In genomic region chr15:65790692-65791334, GRCh38 we compare ENCODE assay signal across 8 cellular contexts. TPM values are rescaled to one million over a fixed set of nuclear protein-coding genes. Genes with fewer than 3 reads are reported as not detected.
DNase-seq lines count a peak whose midpoint lies in the region; ATAC-seq and FAIRE-seq lines count a peak whose summit lies in the region.

No MANE protein-coding gene starts in this region.

- POLR2A ChIA-PET in CD4-positive, alpha-beta memory T cell (lab: Charles Lee; ENCODE audit: partially characterized antibody): interaction anchor here (0.8 to 5.7 kb wide), 29 partner anchors 8 to 606 kb away, joined by 3 to 144 read pairs (median 5); partner anchors contain the start of genes CLPX, INTS14 and RAB11A
- POLR2A ChIA-PET in activated CD8-positive, alpha-beta T cell treated with anti-CD3 and anti-CD28 coated beads, Interleukin-2, amount 10 ng/mL, durations not matched to agents 7 days and 5 days (lab: Charles Lee): interaction anchor here (0.7 to 6.8 kb wide), 17 partner anchors 8 to 486 kb away, joined by 3 to 99 read pairs (median 5); partner anchors contain the start of genes RAB11A and RNU5B-1

- no peaks in the 10 kb centered on the region for H3K27me3 Mint-ChIP-seq in CD4-positive, alpha-beta memory T cell
- H3K27me3 Mint-ChIP-seq in activated CD8-positive, alpha-beta T cell treated with anti-CD3 and anti-CD28 coated beads, Interleukin-2, amount 10 ng/mL, durations not matched to agents 7 days and 5 days (ENCODE audit: low read depth): no peaks in the 10 kb centered on the region

- 24% methylated on average over 11 of the region's 14 CpGs for WGBS in HUES64
- 3 to 5% (median 4%) methylated on average over 14 of the region's 14 CpGs for WGBS in small intestine, 3 donors

- peaks cover 59% of the 10 kb centered on the region for H3K4me1 ChIP-seq in CD4-positive, alpha-beta memory T cell (ENCODE audit: insufficient read depth, low read length)
- H3K4me1 ChIP-seq in HUES64 (ENCODE audit: insufficient read depth, low read length): peaks cover 5% of the 10 kb centered on the region; the same call in 1 of the 2 replicates
- peaks cover 0 to 2% of the 10 kb centered on the region in 2 donors for H3K4me1 ChIP-seq in small intestine (ENCODE audit: control insufficient read depth in 2 of 2, insufficient read depth in 1 of 2, low read depth in 1 of 2, low read length in 1 of 2)

- H3K9ac ChIP-seq in HUES64 (ENCODE audit: low read depth, low read length): 0 out of 2 replicates have a peak overlapping the region, but pooled peaks have one; percentile 21

- peaks cover 32 to 62% (median 48%) of the 10 kb centered on the region in 4 donors for H3K4me1 Mint-ChIP-seq in CD4-positive, alpha-beta memory T cell
- peaks cover 52% of the 10 kb centered on the region for H3K4me1 Mint-ChIP-seq in activated CD8-positive, alpha-beta T cell treated with anti-CD3 and anti-CD28 coated beads, Interleukin-2, amount 10 ng/mL, durations not matched to agents 7 days and 5 days (ENCODE audit: low read depth)

- H3K36me3 Mint-ChIP-seq in CD4-positive, alpha-beta memory T cell: peaks cover 0 to 23% of the 10 kb centered on the region in 2 donors
- H3K36me3 Mint-ChIP-seq in activated CD8-positive, alpha-beta T cell treated with anti-CD3 and anti-CD28 coated beads, Interleukin-2, amount 10 ng/mL, durations not matched to agents 7 days and 5 days (ENCODE audit: low read depth): peaks cover 14% of the 10 kb centered on the region

- intact Hi-C loops in CD4-positive, alpha-beta memory T cell (cut with micrococcal nuclease): loop anchor here (5.0 kb wide), 1 partner anchor 34 kb away; no protein-coding TSS in a partner anchor
- intact Hi-C loops in posterior cingulate gyrus (cut with DNase I): loop anchor here (5.0 to 10.0 kb wide), 2 partner anchors 76 to 606 kb away; partner anchors contain the start of genes CLPX and RAB11A

- FAIRE-seq in small intestine (lab: Jason Lieb, UNC): no peak

- peak overlapping the region; percentile 45 to 87 for H3K4me3 ChIP-seq in CD4-positive, alpha-beta memory T cell (ENCODE audit: low read length in 2 of 2)
- H3K4me3 ChIP-seq in HUES64 (ENCODE audit: low read length) (peak overlapping the region; percentile 74), small intestine (ENCODE audit: low read depth in 1 of 2, low read length in 2 of 2) (peak overlapping the region; percentile 86 to 100)

- no peaks in the 10 kb centered on the region for H3K9me3 Mint-ChIP-seq in CD4-positive, alpha-beta memory T cell
- no peaks in the 10 kb centered on the region for H3K9me3 Mint-ChIP-seq in activated CD8-positive, alpha-beta T cell treated with anti-CD3 and anti-CD28 coated beads, Interleukin-2, amount 10 ng/mL, durations not matched to agents 7 days and 5 days (ENCODE audit: insufficient read depth)

- peak; percentile 40 to 56 (median 48) for DNase-seq in CD4-positive, alpha-beta memory T cell
- DNase-seq in activated CD8-positive, alpha-beta T cell treated with anti-CD3 and anti-CD28 coated beads, Interleukin-2, amount 10 ng/mL, durations not matched to agents 7 days and 5 days: peak; percentile 42
- DNase-seq in hepatic stellate cell (ENCODE audit: low spot score) (peak; percentile 16), small intestine (peak; percentile 20), iPS-NIHi7 (ENCODE audit: extremely low spot score) (no peak), posterior cingulate gyrus (no peak)

- H3K27me3 ChIP-seq in CD4-positive, alpha-beta memory T cell (ENCODE audit: insufficient read depth, low read length): no peaks in the 10 kb centered on the region
- H3K27me3 ChIP-seq in HUES64 (ENCODE audit: insufficient read depth, low read length) (peaks cover 12% of the 10 kb centered on the region), small intestine (ENCODE audit: control insufficient read depth in 2 of 2, insufficient read depth in 2 of 2, low read length in 2 of 2) (no peaks in the 10 kb centered on the region)

- H3K9me3 ChIP-seq in CD4-positive, alpha-beta memory T cell (ENCODE audit: control insufficient read depth in 1 of 2, low read length in 2 of 2): no peaks in the 10 kb centered on the region
- H3K9me3 ChIP-seq in HUES64 (ENCODE audit: insufficient read depth, low read depth, low read length) (no peaks in the 10 kb centered on the region), small intestine (ENCODE audit: control insufficient read depth, low read depth) (no peaks in the 10 kb centered on the region)

- peak overlapping the region; percentile 97 for H3K27ac ChIP-seq in CD4-positive, alpha-beta memory T cell (ENCODE audit: low read depth, low read length)
- H3K27ac ChIP-seq in HUES64 (ENCODE audit: low read depth, low read length) (no peak overlapping the region), small intestine (ENCODE audit: low read depth in 1 of 2, low read length in 1 of 2) (peak overlapping the region; percentile 35 to 96)

- H3K36me3 ChIP-seq in CD4-positive, alpha-beta memory T cell (ENCODE audit: insufficient read depth, low read length): no peaks in the 10 kb centered on the region
- H3K36me3 ChIP-seq in HUES64 (ENCODE audit: insufficient read depth, low read length): no peaks in the 10 kb centered on the region
- no peaks in the 10 kb centered on the region for H3K36me3 ChIP-seq in small intestine (ENCODE audit: control insufficient read depth in 2 of 2, insufficient read depth in 2 of 2, low read length in 2 of 2)

- ATAC-seq in activated CD8-positive, alpha-beta T cell treated with anti-CD3 and anti-CD28 coated beads, Interleukin-2, amount 10 ng/mL, durations not matched to agents 7 days and 5 days: no peak
- no peak for ATAC-seq in HG03439 (IDR thresholded peaks at IDR 0.05; ENCODE audit: unreplicated experiment)

- peak overlapping the region; percentile 87 to 96 (median 94) for H3K4me3 Mint-ChIP-seq in CD4-positive, alpha-beta memory T cell
- peak overlapping the region; percentile 82 for H3K4me3 Mint-ChIP-seq in activated CD8-positive, alpha-beta T cell treated with anti-CD3 and anti-CD28 coated beads, Interleukin-2, amount 10 ng/mL, durations not matched to agents 7 days and 5 days

- CTCF ChIA-PET in CD4-positive, alpha-beta memory T cell (lab: Charles Lee; ENCODE audit: partially characterized antibody): interaction anchor here (0.8 to 5.5 kb wide), 18 partner anchors 8 to 79 kb away, joined by 3 to 35 read pairs (median 4); partner anchors contain the start of gene RAB11A
- CTCF ChIA-PET in activated CD8-positive, alpha-beta T cell treated with anti-CD3 and anti-CD28 coated beads, Interleukin-2, amount 10 ng/mL, durations not matched to agents 7 days and 5 days (lab: Charles Lee): interaction anchor here (0.6 to 4.6 kb wide), 16 partner anchors 12 to 953 kb away, joined by 3 to 35 read pairs (median 4); partner anchors contain the start of gene RAB11A

- H3K27ac Mint-ChIP-seq in CD4-positive, alpha-beta memory T cell: peak overlapping the region; percentile 93 to 98 (median 97)
- peak overlapping the region; percentile 93 for H3K27ac Mint-ChIP-seq in activated CD8-positive, alpha-beta T cell treated with anti-CD3 and anti-CD28 coated beads, Interleukin-2, amount 10 ng/mL, durations not matched to agents 7 days and 5 days

RNA-seq across cellular contexts. Expression of gene DENND4A, which starts 1.3 kb away (rescaled TPM):
- 10 to 100 TPM; 63.1 to 69.4 TPM for total RNA-seq in CD4-positive, alpha-beta memory T cell
- 10 to 100 TPM in 1 of 2 donors, 1 to 10 TPM in 1; 8.4 to 21.3 TPM for polyA plus RNA-seq in CD4-positive, alpha-beta memory T cell
- 3.2 TPM for polyA plus RNA-seq in HUES64 (2013, experiment 1 of 2)
- 3.9 TPM for polyA plus RNA-seq in HUES64 (2013, experiment 2 of 2)
- total RNA-seq in activated CD8-positive, alpha-beta T cell treated with anti-CD3 and anti-CD28 coated beads, Interleukin-2, amount 10 ng/mL, durations not matched to agents 7 days and 5 days: 10 to 100 TPM; 40.1 to 45.0 TPM
- 1 to 10 TPM; 2.4 to 7.3 (median 5.8) TPM for polyA plus RNA-seq in small intestine

Comparison
In these comparisons a context has a peak if more than half of its experiments do, and no peak if none do; other contexts are left out.
1. DNase-seq: peak in CD4-positive, alpha-beta memory T cell (5 of 5), activated CD8-positive, alpha-beta T cell treated with anti-CD3 and anti-CD28 coated beads, Interleukin-2, amount 10 ng/mL, durations not matched to agents 7 days and 5 days (single experiment), hepatic stellate cell (single experiment) and small intestine (single experiment); none in iPS-NIHi7 (single experiment) and posterior cingulate gyrus (0 of 10).
2. Peak in every context shown above with its lines, with median percentiles within 50 percentile points of each other: H3K4me3 ChIP-seq.